ENCODE assay signal across 9 cellular contexts in genomic region chr4:8274772-8275241, GRCh38. TPM values are rescaled to one million over a fixed set of nuclear protein-coding genes. Genes with fewer than 3 reads are reported as not detected.
A peak's percentile ranks its signal among the peaks of the same experiment; 100 is the strongest.
DNase-seq lines count a peak whose midpoint lies in the region; ATAC-seq, FAIRE-seq and TF ChIP-seq lines count a peak whose summit lies in the region.
"Had no signal": no experiment of that assay in that cellular context is flagged by ENCODE, and none has a peak within 500 bp of the region (broad histone marks: within the 10 kb centered on the region; RNA-seq: fewer than 3 reads in every experiment).

No MANE protein-coding gene starts in this region.

- H3K36me3 Mint-ChIP-seq in activated naive CD4-positive, alpha-beta T cell treated with anti-CD3 and anti-CD28 coated beads, Interleukin-2, amount 10 ng/mL, durations not matched to agents 7 days and 5 days: no peaks in the 10 kb centered on the region

- ATAC-seq in HG03280 (IDR thresholded peaks at IDR 0.05; ENCODE audit: unreplicated experiment): no peak

- TF ChIP-seq POLR2A in H54 (IDR thresholded peaks at IDR 0.05; ENCODE audit: low read depth, low read length): no peak

- peaks cover 50% of the 10 kb centered on the region for H3K27me3 Mint-ChIP-seq in activated naive CD4-positive, alpha-beta T cell treated with anti-CD3 and anti-CD28 coated beads, Interleukin-2, amount 10 ng/mL, durations not matched to agents 7 days and 5 days

- peak in 12 of 14 donors; percentile 10 to 67 (median 39) for DNase-seq in C1 segment of cervical spinal cord (lab: John Stamatoyannopoulos, UW)
- DNase-seq in NCI-H82 treated with DMSO at 0.1 percent for 48 hours (lab: John Stamatoyannopoulos, UW; ENCODE audit: unreplicated experiment): peak; percentile 77
- peak; percentile 98 for DNase-seq in fibroblast of villous mesenchyme (ENCODE audit: low read depth)
- peak; percentile 32 for DNase-seq in occipital lobe (lab: John Stamatoyannopoulos, UW)
- DNase-seq in NCI-H187 (lab: John Stamatoyannopoulos, UW): no peak
- no peak for DNase-seq in H54 (ENCODE audit: insufficient read length, low spot score)
- DNase-seq in activated naive CD4-positive, alpha-beta T cell treated with anti-CD3 and anti-CD28 coated beads, Interleukin-2, amount 10 ng/mL, durations not matched to agents 7 days and 5 days: no peak

- no peak overlapping the region for H3K4me3 ChIP-seq in fibroblast of villous mesenchyme (ENCODE audit: low read depth, low read length)

- no peak overlapping the region for H3K4me3 Mint-ChIP-seq in activated naive CD4-positive, alpha-beta T cell treated with anti-CD3 and anti-CD28 coated beads, Interleukin-2, amount 10 ng/mL, durations not matched to agents 7 days and 5 days
- H3K4me3 Mint-ChIP-seq: central memory CD8-positive, alpha-beta T cell had no signal

- H3K9me3 Mint-ChIP-seq in activated naive CD4-positive, alpha-beta T cell treated with anti-CD3 and anti-CD28 coated beads, Interleukin-2, amount 10 ng/mL, durations not matched to agents 7 days and 5 days: no peaks in the 10 kb centered on the region
- H3K9me3 Mint-ChIP-seq: central memory CD8-positive, alpha-beta T cell had no signal

- H3K4me1 Mint-ChIP-seq in activated naive CD4-positive, alpha-beta T cell treated with anti-CD3 and anti-CD28 coated beads, Interleukin-2, amount 10 ng/mL, durations not matched to agents 7 days and 5 days: no peaks in the 10 kb centered on the region
- H3K4me1 Mint-ChIP-seq: central memory CD8-positive, alpha-beta T cell had no signal

- CTCF ChIA-PET in activated naive CD4-positive, alpha-beta T cell treated with anti-CD3 and anti-CD28 coated beads, Interleukin-2, amount 10 ng/mL, durations not matched to agents 7 days and 5 days (lab: Charles Lee): no interaction called here

- H3K27ac Mint-ChIP-seq in activated naive CD4-positive, alpha-beta T cell treated with anti-CD3 and anti-CD28 coated beads, Interleukin-2, amount 10 ng/mL, durations not matched to agents 7 days and 5 days: no peak overlapping the region

- FAIRE-seq in H54 (lab: Jason Lieb, UNC): no peak

- TF ChIP-seq CTCF in fibroblast of villous mesenchyme (IDR thresholded peaks at IDR 0.05; ENCODE audit: insufficient read depth, low read depth, low read length): peak; percentile 57

RNA-seq across cellular contexts. Expression of gene HTRA3, which starts 5.3 kb away (rescaled TPM):
- total RNA-seq in fibroblast of villous mesenchyme (0.86 and 1.3 TPM in 2 replicates), occipital lobe (1.2 TPM)

Comparison
In these comparisons a context has a peak if more than half of its experiments do, and no peak if none do; other contexts are left out.
1. DNase-seq: peak in C1 segment of cervical spinal cord (12 of 14), NCI-H82 treated with DMSO at 0.1 percent for 48 hours (single experiment), fibroblast of villous mesenchyme (single experiment) and occipital lobe (single experiment); none in NCI-H187 (0 of 2), H54 (single experiment) and activated naive CD4-positive, alpha-beta T cell treated with anti-CD3 and anti-CD28 coated beads, Interleukin-2, amount 10 ng/mL, durations not matched to agents 7 days and 5 days (single experiment).